Comparison of ENCODE assay signal across 1 cellular context in genomic region chr2:36355157-36355889, GRCh38.
A peak's percentile ranks its signal among the peaks of the same experiment; 100 is the strongest.
TF ChIP-seq lines count a peak whose summit lies in the region.

A gene with protein sequence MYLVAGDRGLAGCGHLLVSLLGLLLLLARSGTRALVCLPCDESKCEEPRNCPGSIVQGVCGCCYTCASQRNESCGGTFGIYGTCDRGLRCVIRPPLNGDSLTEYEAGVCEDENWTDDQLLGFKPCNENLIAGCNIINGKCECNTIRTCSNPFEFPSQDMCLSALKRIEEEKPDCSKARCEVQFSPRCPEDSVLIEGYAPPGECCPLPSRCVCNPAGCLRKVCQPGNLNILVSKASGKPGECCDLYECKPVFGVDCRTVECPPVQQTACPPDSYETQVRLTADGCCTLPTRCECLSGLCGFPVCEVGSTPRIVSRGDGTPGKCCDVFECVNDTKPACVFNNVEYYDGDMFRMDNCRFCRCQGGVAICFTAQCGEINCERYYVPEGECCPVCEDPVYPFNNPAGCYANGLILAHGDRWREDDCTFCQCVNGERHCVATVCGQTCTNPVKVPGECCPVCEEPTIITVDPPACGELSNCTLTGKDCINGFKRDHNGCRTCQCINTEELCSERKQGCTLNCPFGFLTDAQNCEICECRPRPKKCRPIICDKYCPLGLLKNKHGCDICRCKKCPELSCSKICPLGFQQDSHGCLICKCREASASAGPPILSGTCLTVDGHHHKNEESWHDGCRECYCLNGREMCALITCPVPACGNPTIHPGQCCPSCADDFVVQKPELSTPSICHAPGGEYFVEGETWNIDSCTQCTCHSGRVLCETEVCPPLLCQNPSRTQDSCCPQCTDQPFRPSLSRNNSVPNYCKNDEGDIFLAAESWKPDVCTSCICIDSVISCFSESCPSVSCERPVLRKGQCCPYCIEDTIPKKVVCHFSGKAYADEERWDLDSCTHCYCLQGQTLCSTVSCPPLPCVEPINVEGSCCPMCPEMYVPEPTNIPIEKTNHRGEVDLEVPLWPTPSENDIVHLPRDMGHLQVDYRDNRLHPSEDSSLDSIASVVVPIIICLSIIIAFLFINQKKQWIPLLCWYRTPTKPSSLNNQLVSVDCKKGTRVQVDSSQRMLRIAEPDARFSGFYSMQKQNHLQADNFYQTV (plus strand): TSS chr2:36355778. CDS start chr2:36356293, 515 bp downstream.

TF ChIP-seq in HepG2, 621 proteins besides CTCF, POLR2A, EP300 and RAD21 (continued from another document and continues in another):
- TF ChIP-seq SKIL (CRISPR knock-in tag; IDR thresholded peaks at IDR 0.05; ENCODE audit: borderline replicate concordance) (no peak), ZNF883 (CRISPR knock-in tag; IDR thresholded peaks at IDR 0.05; ENCODE audit: not compliant biosample characterization) (peak; percentile 48), TCF12 (IDR thresholded peaks at IDR 0.05) (no peak), TCF12 (CRISPR knock-in tag; IDR thresholded peaks at IDR 0.05) (no peak), TBP (CRISPR knock-in tag; IDR thresholded peaks at IDR 0.05) (no peak), ZBTB25 (CRISPR knock-in tag; IDR thresholded peaks at IDR 0.05) (no peak; the same call in 1 of the 2 replicates), DMTF1 (CRISPR knock-in tag; IDR thresholded peaks at IDR 0.05) (no peak), GATAD1 (CRISPR knock-in tag; IDR thresholded peaks at IDR 0.05) (no peak), ZSCAN20 (CRISPR knock-in tag; IDR thresholded peaks at IDR 0.05; ENCODE audit: borderline replicate concordance) (no peak), YEATS2 (CRISPR knock-in tag; IDR thresholded peaks at IDR 0.05; ENCODE audit: borderline replicate concordance) (no peak), KLF11 (CRISPR knock-in tag; IDR thresholded peaks at IDR 0.05) (no peak), ZNF234 (CRISPR knock-in tag; conservative IDR thresholded peaks at IDR 0.05) (no peak), ATF1 (CRISPR knock-in tag; IDR thresholded peaks at IDR 0.05) (no peak), ZMAT5 (CRISPR knock-in tag; IDR thresholded peaks at IDR 0.05; ENCODE audit: borderline replicate concordance, low read depth) (no peak), TP53 (CRISPR knock-in tag; conservative IDR thresholded peaks at IDR 0.05) (no peak), E2F1 (CRISPR knock-in tag; IDR thresholded peaks at IDR 0.05) (no peak), FOXM1 (CRISPR knock-in tag; IDR thresholded peaks at IDR 0.05) (no peak), SP1 (IDR thresholded peaks at IDR 0.05) (no peak), SP1 (CRISPR knock-in tag; IDR thresholded peaks at IDR 0.05) (no peak), ZNF501 (CRISPR knock-in tag; IDR thresholded peaks at IDR 0.05) (no peak), CHD4 (IDR thresholded peaks at IDR 0.05; ENCODE audit: borderline replicate concordance, low read length) (no peak), ZNF878 (CRISPR knock-in tag; IDR thresholded peaks at IDR 0.05) (no peak), NCOA5 (CRISPR knock-in tag; IDR thresholded peaks at IDR 0.05) (no peak), SOX13 (IDR thresholded peaks at IDR 0.05) (no peak), SOX13 (CRISPR knock-in tag; conservative IDR thresholded peaks at IDR 0.05 in 1 of 2, IDR thresholded peaks at IDR 0.05 in 1 of 2) (peak in 1 of 2 experiments; percentile 35; a peak in 1 of 4 replicates), ZNF34 (CRISPR knock-in tag; IDR thresholded peaks at IDR 0.05; ENCODE audit: borderline replicate concordance) (peak; percentile 36; the same call in 1 of the 2 replicates), CC2D1A (CRISPR knock-in tag; IDR thresholded peaks at IDR 0.05) (no peak), ZNF549 (CRISPR knock-in tag; IDR thresholded peaks at IDR 0.05) (no peak), NPAS2 (CRISPR knock-in tag; IDR thresholded peaks at IDR 0.05; ENCODE audit: borderline replicate concordance) (no peak)
- TF ChIP-seq, protein P1, sequence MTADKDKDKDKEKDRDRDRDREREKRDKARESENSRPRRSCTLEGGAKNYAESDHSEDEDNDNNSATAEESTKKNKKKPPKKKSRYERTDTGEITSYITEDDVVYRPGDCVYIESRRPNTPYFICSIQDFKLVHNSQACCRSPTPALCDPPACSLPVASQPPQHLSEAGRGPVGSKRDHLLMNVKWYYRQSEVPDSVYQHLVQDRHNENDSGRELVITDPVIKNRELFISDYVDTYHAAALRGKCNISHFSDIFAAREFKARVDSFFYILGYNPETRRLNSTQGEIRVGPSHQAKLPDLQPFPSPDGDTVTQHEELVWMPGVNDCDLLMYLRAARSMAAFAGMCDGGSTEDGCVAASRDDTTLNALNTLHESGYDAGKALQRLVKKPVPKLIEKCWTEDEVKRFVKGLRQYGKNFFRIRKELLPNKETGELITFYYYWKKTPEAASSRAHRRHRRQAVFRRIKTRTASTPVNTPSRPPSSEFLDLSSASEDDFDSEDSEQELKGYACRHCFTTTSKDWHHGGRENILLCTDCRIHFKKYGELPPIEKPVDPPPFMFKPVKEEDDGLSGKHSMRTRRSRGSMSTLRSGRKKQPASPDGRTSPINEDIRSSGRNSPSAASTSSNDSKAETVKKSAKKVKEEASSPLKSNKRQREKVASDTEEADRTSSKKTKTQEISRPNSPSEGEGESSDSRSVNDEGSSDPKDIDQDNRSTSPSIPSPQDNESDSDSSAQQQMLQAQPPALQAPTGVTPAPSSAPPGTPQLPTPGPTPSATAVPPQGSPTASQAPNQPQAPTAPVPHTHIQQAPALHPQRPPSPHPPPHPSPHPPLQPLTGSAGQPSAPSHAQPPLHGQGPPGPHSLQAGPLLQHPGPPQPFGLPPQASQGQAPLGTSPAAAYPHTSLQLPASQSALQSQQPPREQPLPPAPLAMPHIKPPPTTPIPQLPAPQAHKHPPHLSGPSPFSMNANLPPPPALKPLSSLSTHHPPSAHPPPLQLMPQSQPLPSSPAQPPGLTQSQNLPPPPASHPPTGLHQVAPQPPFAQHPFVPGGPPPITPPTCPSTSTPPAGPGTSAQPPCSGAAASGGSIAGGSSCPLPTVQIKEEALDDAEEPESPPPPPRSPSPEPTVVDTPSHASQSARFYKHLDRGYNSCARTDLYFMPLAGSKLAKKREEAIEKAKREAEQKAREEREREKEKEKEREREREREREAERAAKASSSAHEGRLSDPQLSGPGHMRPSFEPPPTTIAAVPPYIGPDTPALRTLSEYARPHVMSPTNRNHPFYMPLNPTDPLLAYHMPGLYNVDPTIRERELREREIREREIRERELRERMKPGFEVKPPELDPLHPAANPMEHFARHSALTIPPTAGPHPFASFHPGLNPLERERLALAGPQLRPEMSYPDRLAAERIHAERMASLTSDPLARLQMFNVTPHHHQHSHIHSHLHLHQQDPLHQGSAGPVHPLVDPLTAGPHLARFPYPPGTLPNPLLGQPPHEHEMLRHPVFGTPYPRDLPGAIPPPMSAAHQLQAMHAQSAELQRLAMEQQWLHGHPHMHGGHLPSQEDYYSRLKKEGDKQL (CRISPR knock-in tag; IDR thresholded peaks at IDR 0.05; ENCODE audit: low read depth), result peak; percentile 30; the same call in 1 of the 2 replicates
- TF ChIP-seq, protein P2, sequence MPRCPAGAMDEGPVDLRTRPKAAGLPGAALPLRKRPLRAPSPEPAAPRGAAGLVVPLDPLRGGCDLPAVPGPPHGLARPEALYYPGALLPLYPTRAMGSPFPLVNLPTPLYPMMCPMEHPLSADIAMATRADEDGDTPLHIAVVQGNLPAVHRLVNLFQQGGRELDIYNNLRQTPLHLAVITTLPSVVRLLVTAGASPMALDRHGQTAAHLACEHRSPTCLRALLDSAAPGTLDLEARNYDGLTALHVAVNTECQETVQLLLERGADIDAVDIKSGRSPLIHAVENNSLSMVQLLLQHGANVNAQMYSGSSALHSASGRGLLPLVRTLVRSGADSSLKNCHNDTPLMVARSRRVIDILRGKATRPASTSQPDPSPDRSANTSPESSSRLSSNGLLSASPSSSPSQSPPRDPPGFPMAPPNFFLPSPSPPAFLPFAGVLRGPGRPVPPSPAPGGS (CRISPR knock-in tag; IDR thresholded peaks at IDR 0.05), result peak; percentile 75; the same call in 1 of the 2 replicates
- TF ChIP-seq, protein P3, sequence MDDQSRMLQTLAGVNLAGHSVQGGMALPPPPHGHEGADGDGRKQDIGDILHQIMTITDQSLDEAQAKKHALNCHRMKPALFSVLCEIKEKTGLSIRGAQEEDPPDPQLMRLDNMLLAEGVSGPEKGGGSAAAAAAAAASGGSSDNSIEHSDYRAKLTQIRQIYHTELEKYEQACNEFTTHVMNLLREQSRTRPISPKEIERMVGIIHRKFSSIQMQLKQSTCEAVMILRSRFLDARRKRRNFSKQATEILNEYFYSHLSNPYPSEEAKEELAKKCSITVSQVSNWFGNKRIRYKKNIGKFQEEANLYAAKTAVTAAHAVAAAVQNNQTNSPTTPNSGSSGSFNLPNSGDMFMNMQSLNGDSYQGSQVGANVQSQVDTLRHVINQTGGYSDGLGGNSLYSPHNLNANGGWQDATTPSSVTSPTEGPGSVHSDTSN (CRISPR knock-in tag; IDR thresholded peaks at IDR 0.05; ENCODE audit: borderline replicate concordance), result no peak
- TF ChIP-seq, protein P4, sequence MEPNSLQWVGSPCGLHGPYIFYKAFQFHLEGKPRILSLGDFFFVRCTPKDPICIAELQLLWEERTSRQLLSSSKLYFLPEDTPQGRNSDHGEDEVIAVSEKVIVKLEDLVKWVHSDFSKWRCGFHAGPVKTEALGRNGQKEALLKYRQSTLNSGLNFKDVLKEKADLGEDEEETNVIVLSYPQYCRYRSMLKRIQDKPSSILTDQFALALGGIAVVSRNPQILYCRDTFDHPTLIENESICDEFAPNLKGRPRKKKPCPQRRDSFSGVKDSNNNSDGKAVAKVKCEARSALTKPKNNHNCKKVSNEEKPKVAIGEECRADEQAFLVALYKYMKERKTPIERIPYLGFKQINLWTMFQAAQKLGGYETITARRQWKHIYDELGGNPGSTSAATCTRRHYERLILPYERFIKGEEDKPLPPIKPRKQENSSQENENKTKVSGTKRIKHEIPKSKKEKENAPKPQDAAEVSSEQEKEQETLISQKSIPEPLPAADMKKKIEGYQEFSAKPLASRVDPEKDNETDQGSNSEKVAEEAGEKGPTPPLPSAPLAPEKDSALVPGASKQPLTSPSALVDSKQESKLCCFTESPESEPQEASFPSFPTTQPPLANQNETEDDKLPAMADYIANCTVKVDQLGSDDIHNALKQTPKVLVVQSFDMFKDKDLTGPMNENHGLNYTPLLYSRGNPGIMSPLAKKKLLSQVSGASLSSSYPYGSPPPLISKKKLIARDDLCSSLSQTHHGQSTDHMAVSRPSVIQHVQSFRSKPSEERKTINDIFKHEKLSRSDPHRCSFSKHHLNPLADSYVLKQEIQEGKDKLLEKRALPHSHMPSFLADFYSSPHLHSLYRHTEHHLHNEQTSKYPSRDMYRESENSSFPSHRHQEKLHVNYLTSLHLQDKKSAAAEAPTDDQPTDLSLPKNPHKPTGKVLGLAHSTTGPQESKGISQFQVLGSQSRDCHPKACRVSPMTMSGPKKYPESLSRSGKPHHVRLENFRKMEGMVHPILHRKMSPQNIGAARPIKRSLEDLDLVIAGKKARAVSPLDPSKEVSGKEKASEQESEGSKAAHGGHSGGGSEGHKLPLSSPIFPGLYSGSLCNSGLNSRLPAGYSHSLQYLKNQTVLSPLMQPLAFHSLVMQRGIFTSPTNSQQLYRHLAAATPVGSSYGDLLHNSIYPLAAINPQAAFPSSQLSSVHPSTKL (CRISPR knock-in tag; IDR thresholded peaks at IDR 0.05), result no peak
- TF ChIP-seq, protein P5, sequence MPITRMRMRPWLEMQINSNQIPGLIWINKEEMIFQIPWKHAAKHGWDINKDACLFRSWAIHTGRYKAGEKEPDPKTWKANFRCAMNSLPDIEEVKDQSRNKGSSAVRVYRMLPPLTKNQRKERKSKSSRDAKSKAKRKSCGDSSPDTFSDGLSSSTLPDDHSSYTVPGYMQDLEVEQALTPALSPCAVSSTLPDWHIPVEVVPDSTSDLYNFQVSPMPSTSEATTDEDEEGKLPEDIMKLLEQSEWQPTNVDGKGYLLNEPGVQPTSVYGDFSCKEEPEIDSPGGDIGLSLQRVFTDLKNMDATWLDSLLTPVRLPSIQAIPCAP (CRISPR knock-in tag; IDR thresholded peaks at IDR 0.05; ENCODE audit: low read depth), result no peak
